ENCODE assay signal across 2 cellular contexts in the genomic region with DNA sequence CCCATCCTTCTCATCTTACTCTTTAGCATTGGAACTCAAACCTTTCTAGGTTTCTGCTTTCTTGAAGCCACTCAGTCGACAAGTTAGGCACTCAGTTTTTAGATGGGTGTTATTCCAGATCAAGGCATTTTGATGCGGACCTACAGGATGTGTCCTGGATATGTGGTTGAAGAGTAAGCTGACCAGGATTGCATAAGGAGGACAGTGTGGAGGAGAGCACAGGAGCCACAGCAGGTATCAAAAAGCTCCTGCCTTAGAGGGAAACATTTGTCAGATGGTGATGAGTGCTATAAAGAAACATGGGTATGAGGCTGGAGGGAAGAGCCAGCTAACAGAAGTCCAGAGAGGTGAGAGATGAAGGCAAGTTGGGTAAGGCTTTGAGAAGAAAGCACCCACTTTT.
TF ChIP-seq lines count a peak whose summit lies in the region.

No MANE protein-coding gene starts in this region.

TF ChIP-seq in A549, 52 proteins besides CTCF, POLR2A, EP300 and RAD21:
- TF ChIP-seq FOXS1 (CRISPR knock-in tag; IDR thresholded peaks at IDR 0.05) (no peak), KDM5A (IDR thresholded peaks at IDR 0.05) (no peak), EHF (CRISPR knock-in tag; IDR thresholded peaks at IDR 0.05) (no peak), CBX2 (IDR thresholded peaks at IDR 0.05; ENCODE audit: borderline replicate concordance, low read depth) (no peak), NFE2L2 (conservative IDR thresholded peaks at IDR 0.05; ENCODE audit: low read length) (no peak), CHD2 (IDR thresholded peaks at IDR 0.05; ENCODE audit: low read length, partially characterized antibody) (no peak)

TF ChIP-seq in WTC11, 78 proteins besides CTCF, POLR2A, EP300 and RAD21:
- TF ChIP-seq, protein P1, sequence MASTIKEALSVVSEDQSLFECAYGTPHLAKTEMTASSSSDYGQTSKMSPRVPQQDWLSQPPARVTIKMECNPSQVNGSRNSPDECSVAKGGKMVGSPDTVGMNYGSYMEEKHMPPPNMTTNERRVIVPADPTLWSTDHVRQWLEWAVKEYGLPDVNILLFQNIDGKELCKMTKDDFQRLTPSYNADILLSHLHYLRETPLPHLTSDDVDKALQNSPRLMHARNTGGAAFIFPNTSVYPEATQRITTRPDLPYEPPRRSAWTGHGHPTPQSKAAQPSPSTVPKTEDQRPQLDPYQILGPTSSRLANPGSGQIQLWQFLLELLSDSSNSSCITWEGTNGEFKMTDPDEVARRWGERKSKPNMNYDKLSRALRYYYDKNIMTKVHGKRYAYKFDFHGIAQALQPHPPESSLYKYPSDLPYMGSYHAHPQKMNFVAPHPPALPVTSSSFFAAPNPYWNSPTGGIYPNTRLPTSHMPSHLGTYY (CRISPR knock-in tag; IDR thresholded peaks at IDR 0.05): no peak
- TF ChIP-seq IRF2 (CRISPR knock-in tag; IDR thresholded peaks at IDR 0.05; ENCODE audit: borderline replicate concordance, low read depth) (no peak), ZNF121 (CRISPR knock-in tag; IDR thresholded peaks at IDR 0.05) (no peak), HMGXB4 (CRISPR knock-in tag; IDR thresholded peaks at IDR 0.05) (no peak), ZNF416 (CRISPR knock-in tag; IDR thresholded peaks at IDR 0.05) (no peak), ARID4B (CRISPR knock-in tag; IDR thresholded peaks at IDR 0.05; ENCODE audit: borderline replicate concordance) (no peak), TEAD1 (CRISPR knock-in tag; IDR thresholded peaks at IDR 0.05) (no peak), MXD4 (CRISPR knock-in tag; IDR thresholded peaks at IDR 0.05; ENCODE audit: borderline replicate concordance) (no peak), HMGA2 (CRISPR knock-in tag; IDR thresholded peaks at IDR 0.05) (no peak), EMX1 (CRISPR knock-in tag; IDR thresholded peaks at IDR 0.05) (no peak), ZMAT4 (CRISPR knock-in tag; IDR thresholded peaks at IDR 0.05) (no peak), NR3C1 (CRISPR knock-in tag; conservative IDR thresholded peaks at IDR 0.05; ENCODE audit: low read depth) (no peak), RELA (CRISPR knock-in tag; IDR thresholded peaks at IDR 0.05; ENCODE audit: borderline replicate concordance) (no peak), CREB1 (CRISPR knock-in tag; IDR thresholded peaks at IDR 0.05) (no peak), ZNF671 (CRISPR knock-in tag; IDR thresholded peaks at IDR 0.05) (no peak), ESRRA (CRISPR knock-in tag; IDR thresholded peaks at IDR 0.05; ENCODE audit: borderline replicate concordance) (no peak)
- TF ChIP-seq, protein P2, sequence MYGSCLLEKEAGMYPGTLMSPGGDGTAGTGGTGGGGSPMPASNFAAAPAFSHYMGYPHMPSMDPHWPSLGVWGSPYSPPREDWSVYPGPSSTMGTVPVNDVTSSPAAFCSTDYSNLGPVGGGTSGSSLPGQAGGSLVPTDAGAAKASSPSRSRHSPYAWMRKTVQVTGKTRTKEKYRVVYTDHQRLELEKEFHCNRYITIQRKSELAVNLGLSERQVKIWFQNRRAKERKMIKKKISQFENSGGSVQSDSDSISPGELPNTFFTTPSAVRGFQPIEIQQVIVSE (CRISPR knock-in tag; IDR thresholded peaks at IDR 0.05; ENCODE audit: borderline replicate concordance): no peak
- TF ChIP-seq, protein P3, sequence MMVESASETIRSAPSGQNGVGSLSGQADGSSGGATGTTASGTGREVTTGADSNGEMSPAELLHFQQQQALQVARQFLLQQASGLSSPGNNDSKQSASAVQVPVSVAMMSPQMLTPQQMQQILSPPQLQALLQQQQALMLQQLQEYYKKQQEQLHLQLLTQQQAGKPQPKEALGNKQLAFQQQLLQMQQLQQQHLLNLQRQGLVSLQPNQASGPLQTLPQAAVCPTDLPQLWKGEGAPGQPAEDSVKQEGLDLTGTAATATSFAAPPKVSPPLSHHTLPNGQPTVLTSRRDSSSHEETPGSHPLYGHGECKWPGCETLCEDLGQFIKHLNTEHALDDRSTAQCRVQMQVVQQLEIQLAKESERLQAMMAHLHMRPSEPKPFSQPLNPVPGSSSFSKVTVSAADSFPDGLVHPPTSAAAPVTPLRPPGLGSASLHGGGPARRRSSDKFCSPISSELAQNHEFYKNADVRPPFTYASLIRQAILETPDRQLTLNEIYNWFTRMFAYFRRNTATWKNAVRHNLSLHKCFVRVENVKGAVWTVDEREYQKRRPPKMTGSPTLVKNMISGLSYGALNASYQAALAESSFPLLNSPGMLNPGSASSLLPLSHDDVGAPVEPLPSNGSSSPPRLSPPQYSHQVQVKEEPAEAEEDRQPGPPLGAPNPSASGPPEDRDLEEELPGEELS (CRISPR knock-in tag; IDR thresholded peaks at IDR 0.05): no peak
TF ChIP-seq in WTC11: peak in this region for 0.
